22 cellular contexts compared by ENCODE assay signal in the genomic region with DNA sequence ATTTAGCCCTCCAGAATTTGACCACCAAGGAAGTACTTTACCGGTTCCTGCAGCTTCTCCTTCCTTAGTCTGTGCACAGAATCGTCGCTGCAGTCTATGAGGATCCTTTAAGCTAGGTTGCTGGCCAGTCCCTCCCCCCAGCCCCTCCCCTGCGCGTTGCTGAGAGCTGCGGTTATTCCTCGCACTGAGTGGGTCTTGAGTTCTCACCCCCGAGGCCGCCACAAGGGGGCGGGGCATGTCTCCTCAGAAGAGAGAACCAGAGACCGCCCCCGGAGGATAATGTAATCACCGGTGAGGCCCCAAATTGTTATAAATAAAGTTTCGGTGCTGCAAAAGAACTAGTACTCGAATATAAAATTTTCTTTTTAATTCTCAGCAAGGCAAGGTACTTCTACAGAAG.
DNase-seq lines count a peak whose midpoint lies in the region; ATAC-seq and TF ChIP-seq lines count a peak whose summit lies in the region.
"Had no signal": no experiment of that assay in that cellular context is flagged by ENCODE, and none has a peak within 500 bp of the region (broad histone marks: within the 10 kb centered on the region; RNA-seq: fewer than 3 reads in every experiment).

No MANE protein-coding gene starts in this region.

- no peak overlapping the region for H3K27ac Mint-ChIP-seq in naive thymus-derived CD4-positive, alpha-beta T cell
- H3K27ac Mint-ChIP-seq: activated naive CD4-positive, alpha-beta T cell treated with anti-CD3 and anti-CD28 coated beads, Interleukin-2, amount 10 ng/mL, durations not matched to agents 7 days and 5 days; effector memory CD8-positive, alpha-beta T cell had no signal

- no peak for TF ChIP-seq EP300 in SK-N-SH (IDR thresholded peaks at IDR 0.05; ENCODE audit: borderline replicate concordance in 1 of 2, low read depth in 1 of 2, low read length in 1 of 2)

- H3K79me2 ChIP-seq in SK-N-SH (ENCODE audit: insufficient read depth) = no peaks in the 10 kb centered on the region

- H3K9me2 ChIP-seq in SK-N-SH = no peaks in the 10 kb centered on the region

- no peaks in the 10 kb centered on the region for H3K4me1 Mint-ChIP-seq in naive thymus-derived CD4-positive, alpha-beta T cell
- H3K4me1 Mint-ChIP-seq: activated naive CD4-positive, alpha-beta T cell treated with anti-CD3 and anti-CD28 coated beads, Interleukin-2, amount 10 ng/mL, durations not matched to agents 7 days and 5 days; neural crest cell had no signal

- no peak overlapping the region for H2AFZ ChIP-seq in SK-N-SH (ENCODE audit: low read depth)
- H2AFZ ChIP-seq: GM23248 had no signal

- intact Hi-C loops in naive thymus-derived CD4-positive, alpha-beta T cell (cut with micrococcal nuclease) = no loop called here

- ATAC-seq in SK-N-SH treated with all-trans-retinoic acid at 6 μM for 48 hours = no peak
- no peak for ATAC-seq in GM18502 (IDR thresholded peaks at IDR 0.05; ENCODE audit: poor library complexity, unreplicated experiment)
- no peak for ATAC-seq in naive thymus-derived CD4-positive, alpha-beta T cell
- ATAC-seq: effector memory CD8-positive, alpha-beta T cell had no signal

- no peak for TF ChIP-seq RAD21 in SK-N-SH (IDR thresholded peaks at IDR 0.05; ENCODE audit: low read length)

- no peak overlapping the region for H3K4me2 ChIP-seq in SK-N-SH
- H3K4me2 ChIP-seq: BLaER1 treated with 17β-estradiol and CSF1 and Interleukin-3, amounts not matched to agents 10 nM and 100 nM had no signal

- no peak overlapping the region for H3K4me3 Mint-ChIP-seq in naive thymus-derived CD4-positive, alpha-beta T cell
- H3K4me3 Mint-ChIP-seq: activated naive CD4-positive, alpha-beta T cell treated with anti-CD3 and anti-CD28 coated beads, Interleukin-2, amount 10 ng/mL, durations not matched to agents 7 days and 5 days; effector memory CD8-positive, alpha-beta T cell; neural crest cell had no signal

- POLR2A ChIA-PET in SK-N-SH (lab: Yijun Ruan, JAX) = no interaction called here
- POLR2A ChIA-PET in naive thymus-derived CD4-positive, alpha-beta T cell (lab: Charles Lee) = no interaction called here

- H3K36me3 Mint-ChIP-seq in naive thymus-derived CD4-positive, alpha-beta T cell = no peaks in the 10 kb centered on the region
- H3K36me3 Mint-ChIP-seq: activated naive CD4-positive, alpha-beta T cell treated with anti-CD3 and anti-CD28 coated beads, Interleukin-2, amount 10 ng/mL, durations not matched to agents 7 days and 5 days had no signal

- H3K9ac ChIP-seq in SK-N-SH = no peak overlapping the region
- H3K9ac ChIP-seq in iPS-15b (ENCODE audit: low read depth, low read length) = no peak overlapping the region
- H3K9ac ChIP-seq: BLaER1 treated with 17β-estradiol and CSF1 and Interleukin-3, amounts not matched to agents 10 nM and 100 nM; GM23248 had no signal

- no peaks in the 10 kb centered on the region for H3K27me3 Mint-ChIP-seq in naive thymus-derived CD4-positive, alpha-beta T cell
- H3K27me3 Mint-ChIP-seq: activated naive CD4-positive, alpha-beta T cell treated with anti-CD3 and anti-CD28 coated beads, Interleukin-2, amount 10 ng/mL, durations not matched to agents 7 days and 5 days; effector memory CD8-positive, alpha-beta T cell had no signal

- H3K9me3 Mint-ChIP-seq in naive thymus-derived CD4-positive, alpha-beta T cell = peaks cover 5 to 28% (median 15%) of the 10 kb centered on the region in 11 donors

- no peak overlapping the region for H3K27ac ChIP-seq in SK-N-SH (ENCODE audit: low read depth in 2 of 2, low read length in 1 of 2)
- no peak overlapping the region for H3K27ac ChIP-seq in naive thymus-derived CD4-positive, alpha-beta T cell (ENCODE audit: low read depth, low read length)
- H3K27ac ChIP-seq: ascending aorta; BLaER1 treated with 17β-estradiol and CSF1 and Interleukin-3, amounts not matched to agents 10 nM and 100 nM; GM23248; Peyer's patch; suprapubic skin had no signal

- no peaks in the 10 kb centered on the region for H4K20me1 ChIP-seq in SK-N-SH (ENCODE audit: insufficient read depth)
- H4K20me1 ChIP-seq: BLaER1 treated with 17β-estradiol and CSF1 and Interleukin-3, amounts not matched to agents 10 nM and 100 nM had no signal

- peak; percentile 17; the same call in 1 of the 2 replicates for TF ChIP-seq CTCF in SK-N-SH (IDR thresholded peaks at IDR 0.05)

- no peaks in the 10 kb centered on the region for H3F3A ChIP-seq in SK-N-SH (replicated peaks; ENCODE audit: insufficient read depth)

- DNase-seq in SK-N-SH (no peak), RPMI8226 (peak; percentile 9), HPDE6-E6E7 (ENCODE audit: extremely low spot score) (no peak)
- DNase-seq in stimulated activated CD4-positive, alpha-beta T cell treated with anti-CD3 and anti-CD28 coated beads, Interleukin-4, amount 100 ng/mL, for 1 hour = no peak
- no peak for DNase-seq in naive thymus-derived CD4-positive, alpha-beta T cell
- DNase-seq: 8988T; activated naive CD4-positive, alpha-beta T cell treated with anti-CD3 and anti-CD28 coated beads, Interleukin-2, amount 10 ng/mL, durations not matched to agents 7 days and 5 days; DMS153; effector memory CD8-positive, alpha-beta T cell; GM23248; kidney glomerular epithelial cell; NCI-H2171 treated with DMSO at 0.1 percent for 48 hours; NCI-H748 treated with DMSO at 0.1 percent for 48 hours; Peyer's patch; stimulated activated CD4-positive, alpha-beta T cell treated with anti-CD3 and anti-CD28 coated beads, Interleukin-12 subunit alpha, Interleukin-12 subunit beta, amount 100 ng/mL, for 4 hours had no signal

- no peaks in the 10 kb centered on the region for H3K4me1 ChIP-seq in SK-N-SH (ENCODE audit: control insufficient read depth in 1 of 2, insufficient read depth in 2 of 2, low read depth in 1 of 2, low read length in 1 of 2)
- peaks cover 13% of the 10 kb centered on the region for H3K4me1 ChIP-seq in iPS-15b (ENCODE audit: control insufficient read depth, insufficient read depth, low read length)
- H3K4me1 ChIP-seq in naive thymus-derived CD4-positive, alpha-beta T cell (ENCODE audit: control insufficient read depth in 2 of 2, insufficient read depth in 2 of 2, low read length in 2 of 2) = no peaks in the 10 kb centered on the region
- H3K4me1 ChIP-seq: ascending aorta; BLaER1 treated with 17β-estradiol and CSF1 and Interleukin-3, amounts not matched to agents 10 nM and 100 nM; Peyer's patch; suprapubic skin had no signal

- no peaks in the 10 kb centered on the region for H3K36me3 ChIP-seq in SK-N-SH (replicated peaks in 1 of 2; ENCODE audit: control insufficient read depth in 1 of 2, insufficient read depth in 2 of 2, low read length in 1 of 2)
- H3K36me3 ChIP-seq in iPS-15b (ENCODE audit: control insufficient read depth, insufficient read depth, low read length) = no peaks in the 10 kb centered on the region
- H3K36me3 ChIP-seq in naive thymus-derived CD4-positive, alpha-beta T cell (ENCODE audit: control insufficient read depth in 2 of 3, insufficient read depth in 3 of 3, low read length in 3 of 3) = no peaks in the 10 kb centered on the region
- H3K36me3 ChIP-seq: ascending aorta; BLaER1 treated with 17β-estradiol and CSF1 and Interleukin-3, amounts not matched to agents 10 nM and 100 nM; Peyer's patch; suprapubic skin had no signal

- H3K4me3 ChIP-seq in SK-N-SH (ENCODE audit: low read depth in 2 of 2, low read length in 1 of 2) = no peak overlapping the region
- peak overlapping the region; percentile 55 for H3K4me3 ChIP-seq in iPS-15b (ENCODE audit: low read depth, low read length)
- no peak overlapping the region for H3K4me3 ChIP-seq in naive thymus-derived CD4-positive, alpha-beta T cell (ENCODE audit: low read length)
- H3K4me3 ChIP-seq: ascending aorta; BLaER1 treated with 17β-estradiol and CSF1 and Interleukin-3, amounts not matched to agents 10 nM and 100 nM; GM23248; Peyer's patch; suprapubic skin had no signal

- H3K9me3 ChIP-seq in SK-N-SH = no peaks in the 10 kb centered on the region
- H3K9me3 ChIP-seq in iPS-15b (ENCODE audit: control insufficient read depth, insufficient read depth, low read length) = no peaks in the 10 kb centered on the region
- no peaks in the 10 kb centered on the region for H3K9me3 ChIP-seq in naive thymus-derived CD4-positive, alpha-beta T cell (ENCODE audit: control insufficient read depth in 2 of 3, low read length in 3 of 3)
- H3K9me3 ChIP-seq: ascending aorta, Peyer's patch had no signal

- no peaks in the 10 kb centered on the region for H3K27me3 ChIP-seq in SK-N-SH (ENCODE audit: insufficient read depth)
- H3K27me3 ChIP-seq in iPS-15b (ENCODE audit: control insufficient read depth, insufficient read depth, low read length) = no peaks in the 10 kb centered on the region
- H3K27me3 ChIP-seq in naive thymus-derived CD4-positive, alpha-beta T cell (ENCODE audit: control insufficient read depth in 2 of 2, insufficient read depth in 2 of 2, low read length in 2 of 2) = no peaks in the 10 kb centered on the region
- H3K27me3 ChIP-seq: ascending aorta; BLaER1 treated with 17β-estradiol and CSF1 and Interleukin-3, amounts not matched to agents 10 nM and 100 nM; Peyer's patch; suprapubic skin had no signal

- CTCF ChIA-PET in SK-N-SH (lab: Yijun Ruan, JAX) = no interaction called here
- CTCF ChIA-PET in naive thymus-derived CD4-positive, alpha-beta T cell (lab: Charles Lee) = no interaction called here

- WGBS in SK-N-SH (ENCODE audit: low lambda C conversion rate) = 88% methylated on average over 13 of the region's 15 CpGs

TF ChIP-seq in SK-N-SH, 30 proteins besides CTCF, POLR2A, EP300 and RAD21 (continues in another document):
- TF ChIP-seq TAF1 (IDR thresholded peaks at IDR 0.05; ENCODE audit: borderline replicate concordance, low read depth, low read length) (no peak), YY1 (IDR thresholded peaks at IDR 0.05; ENCODE audit: low read depth) (no peak), FOXJ3 (CRISPR knock-in tag; IDR thresholded peaks at IDR 0.05) (no peak)

TF ChIP-seq in SK-N-SH treated with all-trans-retinoic acid at 6 μM for 48 hours, 23 proteins besides CTCF, POLR2A, EP300 and RAD21 (continues in another document):
- TF ChIP-seq PPARA (CRISPR knock-in tag; IDR thresholded peaks at IDR 0.05; ENCODE audit: borderline replicate concordance) (no peak), OSR1 (CRISPR knock-in tag; IDR thresholded peaks at IDR 0.05) (no peak), ZNF8 (CRISPR knock-in tag; IDR thresholded peaks at IDR 0.05) (no peak), CSRNP3 (CRISPR knock-in tag; IDR thresholded peaks at IDR 0.05) (no peak), ZNF70 (CRISPR knock-in tag; IDR thresholded peaks at IDR 0.05) (no peak), GLIS3 (CRISPR knock-in tag; IDR thresholded peaks at IDR 0.05) (no peak)
